1 cellular context compared by ENCODE assay signal in genomic region chr4:8577972-8578371, GRCh38.
TF ChIP-seq lines count a peak whose summit lies in the region.

No MANE protein-coding gene starts in this region.

TF ChIP-seq in HEK293, 187 proteins besides CTCF, POLR2A, EP300 and RAD21 (continued from another document):
- peak; percentile 52; the same call in 1 of the 2 replicates for TF ChIP-seq ZSCAN4 (tag by site-specific recombination; IDR thresholded peaks at IDR 0.05)
